Comparison of ENCODE assay signal across 26 cellular contexts in the genomic region with DNA sequence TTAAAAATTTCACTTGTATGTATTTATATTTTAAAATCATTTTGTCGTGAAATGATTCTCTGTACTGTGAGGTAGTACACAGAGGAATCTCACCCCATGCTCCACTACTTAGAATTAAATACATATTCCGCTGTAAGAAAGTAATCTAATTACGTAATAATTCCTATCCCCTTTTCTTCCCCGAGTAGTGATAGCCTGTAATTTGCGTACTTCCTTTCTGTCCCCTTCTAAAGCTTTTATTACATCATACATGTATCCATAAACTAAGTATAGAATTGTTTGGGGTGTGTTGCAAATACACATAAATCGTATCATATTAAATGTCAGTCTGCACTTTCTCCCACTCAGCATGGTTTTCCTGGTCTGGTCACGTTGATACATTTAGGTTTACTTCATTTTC.
"Had no signal": no experiment of that assay in that cellular context is flagged by ENCODE, and none has a peak within 500 bp of the region (broad histone marks: within the 10 kb centered on the region; RNA-seq: fewer than 3 reads in every experiment).

No MANE protein-coding gene starts in this region.

- H3K27me3 Mint-ChIP-seq: dendritic cell treated with granulocyte-macrophage colony-stimulating factor and Interleukin-4, amounts not matched to agents 40 ng/mL and 50 ng/mL, for 4 days; naive thymus-derived CD8-positive, alpha-beta T cell had no signal

- H3K27ac ChIP-seq: esophagus squamous epithelium, heart right ventricle, lower lobe of right lung, prostate gland, right atrium auricular region, sigmoid colon, stomach, thyroid gland, vagina had no signal

- H3K27me3 ChIP-seq: esophagus squamous epithelium, heart right ventricle, right atrium auricular region, sigmoid colon, stomach, thyroid gland, vagina had no signal

- H3K4me3 ChIP-seq: esophagus squamous epithelium, heart right ventricle, lower lobe of right lung, prostate gland, right atrium auricular region, sigmoid colon, stomach, thyroid gland, vagina had no signal

- H3K4me1 Mint-ChIP-seq: naive thymus-derived CD8-positive, alpha-beta T cell; nephron progenitor cell; stimulated activated effector memory CD8-positive, alpha-beta T cell treated with anti-CD3 and anti-CD28 coated beads, Interleukin-12 subunit alpha, Interleukin-12 subunit beta, amount 100 ng/mL, for 72 hours had no signal

- H3K9me3 Mint-ChIP-seq: nephron progenitor cell; stimulated activated effector memory CD8-positive, alpha-beta T cell treated with anti-CD3 and anti-CD28 coated beads, Interleukin-12 subunit alpha, Interleukin-12 subunit beta, amount 100 ng/mL, for 72 hours had no signal

- H3K9me3 ChIP-seq: esophagus squamous epithelium, prostate gland, thyroid gland, vagina had no signal

- H3K4me3 Mint-ChIP-seq: dendritic cell treated with granulocyte-macrophage colony-stimulating factor and Interleukin-4, amounts not matched to agents 40 ng/mL and 50 ng/mL, for 4 days; naive thymus-derived CD8-positive, alpha-beta T cell; nephron progenitor cell; stimulated activated effector memory CD8-positive, alpha-beta T cell treated with anti-CD3 and anti-CD28 coated beads, Interleukin-12 subunit alpha, Interleukin-12 subunit beta, amount 100 ng/mL, for 72 hours had no signal

- H3K27ac Mint-ChIP-seq: dendritic cell treated with granulocyte-macrophage colony-stimulating factor and Interleukin-4, amounts not matched to agents 40 ng/mL and 50 ng/mL, for 4 days; nephron progenitor cell; stimulated activated effector memory CD8-positive, alpha-beta T cell treated with anti-CD3 and anti-CD28 coated beads, Interleukin-12 subunit alpha, Interleukin-12 subunit beta, amount 100 ng/mL, for 72 hours had no signal

- H3K4me1 ChIP-seq: esophagus squamous epithelium, heart right ventricle, lower lobe of right lung, prostate gland, right atrium auricular region, sigmoid colon, stomach, thyroid gland, vagina had no signal

- DNase-seq: effector memory CD4-positive, alpha-beta T cell; erythroblast; esophagus squamous epithelium; foreskin melanocyte; glutamatergic neuron; heart right ventricle; hippocampal formation; islet precursor cell; kidney glomerular epithelial cell; left ventricle myocardium superior; lower lobe of right lung; naive thymus-derived CD8-positive, alpha-beta T cell; nephron progenitor cell; nucleus accumbens; sigmoid colon; stimulated activated CD4-positive, alpha-beta T cell treated with anti-CD3 and anti-CD28 coated beads, Interleukin-2, amount 100 ng/mL, for 24 hours; stimulated activated CD4-positive, alpha-beta T cell treated with anti-CD3 and anti-CD28 coated beads, Interleukin-4, amount 100 ng/mL, for 24 hours; stimulated activated naive CD4-positive, alpha-beta T cell treated with Interleukin-2 at 50 U/mL for 16 hours; stomach; thyroid gland; trophoblast cell had no signal
